Comparison of ENCODE assay signal across 31 cellular contexts in the genomic region with DNA sequence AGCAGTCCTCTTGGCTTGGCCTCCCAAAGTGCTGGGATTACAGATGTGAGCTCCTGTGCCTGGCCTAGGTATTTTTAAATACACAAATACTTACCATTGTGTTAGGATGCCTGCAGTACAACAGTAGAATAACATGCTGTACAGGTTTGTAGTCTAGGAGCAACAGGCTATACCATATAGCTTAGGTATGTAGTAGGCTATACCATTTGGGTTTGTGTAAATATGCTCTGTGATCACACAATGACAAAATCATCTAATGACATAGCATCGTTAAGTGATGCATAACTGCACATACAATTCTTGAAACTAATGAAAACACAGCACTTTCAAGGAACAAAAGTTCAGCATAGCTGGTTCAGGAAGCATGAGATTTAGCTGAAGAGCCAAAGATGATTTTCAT.
"Had no signal": no experiment of that assay in that cellular context is flagged by ENCODE, and none has a peak within 500 bp of the region (broad histone marks: within the 10 kb centered on the region; RNA-seq: fewer than 3 reads in every experiment).

No MANE protein-coding gene starts in this region.

- H3K9me3 ChIP-seq: ascending aorta, breast epithelium, colonic mucosa had no signal

- H3K4me1 ChIP-seq: ascending aorta, breast epithelium, colonic mucosa had no signal

- H3K27me3 ChIP-seq: ascending aorta, breast epithelium, cardiac muscle cell, colonic mucosa had no signal

- DNase-seq: activated CD4-positive, alpha-beta memory T cell treated with anti-CD3 and anti-CD28 coated beads, Interleukin-2, amount 10 ng/mL, durations not matched to agents 7 days and 5 days; activated CD4-positive, alpha-beta T cell treated with anti-CD3 and anti-CD28 coated beads for 1 hour; activated CD4-positive, alpha-beta T cell treated with anti-CD3 and anti-CD28 coated beads for 4 hours; activated CD4-positive, alpha-beta T cell treated with anti-CD3 and anti-CD28 coated beads, Interleukin-2, amount 10 ng/mL, durations not matched to agents 7 days and 5 days; activated CD4-positive, alpha-beta T cell treated with anti-CD3 and anti-CD28 coated beads, Interleukin-2, amount 50 U/mL, for 4 hours; activated CD8-positive, alpha-beta memory T cell treated with anti-CD3 and anti-CD28 coated beads, Interleukin-2, amount 50 U/mL, for 48 hours; activated gamma-delta T cell; activated naive CD4-positive, alpha-beta T cell; activated naive CD4-positive, alpha-beta T cell treated with anti-CD3 and anti-CD28 coated beads, Interleukin-2, amount 10 ng/mL, durations not matched to agents 7 days and 5 days; activated naive CD8-positive, alpha-beta T cell treated with anti-CD3 and anti-CD28 coated beads, Interleukin-2, amount 10 ng/mL, durations not matched to agents 7 days and 5 days; activated T-cell treated with anti-CD3 and anti-CD28 coated beads for 4 hours; activated T-cell treated with anti-CD3 and anti-CD28 coated beads, Interleukin-2, amount 50 U/mL, for 24 hours; activated T-cell treated with anti-CD3 and anti-CD28 coated beads, Interleukin-2, amount 50 U/mL, for 72 hours; central memory CD4-positive, alpha-beta T cell; cerebellar nuclear complex; colonic mucosa; effector CD8-positive, alpha-beta T cell; foreskin fibroblast; head of caudate nucleus; T-helper 2 cell had no signal

- H3K36me3 ChIP-seq: ascending aorta, breast epithelium, cardiac muscle cell, colonic mucosa had no signal

- H3K27ac ChIP-seq: ascending aorta, breast epithelium, cardiac muscle cell, colonic mucosa, epithelial cell of prostate, VCaP had no signal

- H3K4me3 ChIP-seq: ascending aorta, breast epithelium, cardiac muscle cell, colonic mucosa had no signal

- ATAC-seq: activated naive CD4-positive, alpha-beta T cell treated with anti-CD3 and anti-CD28 coated beads, Interleukin-2, amount 50 U/mL, for 72 hours; activated T-cell treated with anti-CD3 and anti-CD28 coated beads, Interleukin-2, amount 50 U/mL, for 72 hours; WTC11 had no signal

- FAIRE-seq: endometrium, endothelial cell of umbilical vein, frontal cortex, TTC549 had no signal
